In genomic region chr7:157619753-157620525, GRCh38 we compare ENCODE assay signal across 19 cellular contexts.
"Had no signal": no experiment of that assay in that cellular context is flagged by ENCODE, and none has a peak within 500 bp of the region (broad histone marks: within the 10 kb centered on the region; RNA-seq: fewer than 3 reads in every experiment).

No MANE protein-coding gene starts in this region.

- H3K4me3 ChIP-seq: gastroesophageal sphincter, left ventricle myocardium inferior, lower lobe of right lung, right atrium auricular region, tibial artery, upper lobe of left lung had no signal

- H3K27me3 Mint-ChIP-seq: stimulated activated naive CD8-positive, alpha-beta T cell treated with anti-CD3 and anti-CD28 coated beads, Interleukin-15, Interleukin-2, amounts not matched to agents 100 ng/mL and 50 ng/mL, for 24 hours had no signal

- H3K4me3 Mint-ChIP-seq: immature natural killer cell; naive B cell; nephron; stimulated activated naive CD8-positive, alpha-beta T cell treated with anti-CD3 and anti-CD28 coated beads, Interleukin-15, Interleukin-2, amounts not matched to agents 100 ng/mL and 50 ng/mL, for 24 hours had no signal

- DNase-seq: effector memory CD4-positive, alpha-beta T cell; immature natural killer cell; left cardiac atrium; left ventricle myocardium inferior; lower lobe of right lung; mesenchymal stem cell; naive B cell; small intestine; stimulated activated CD4-positive, alpha-beta T cell treated with anti-CD3 and anti-CD28 coated beads, Interleukin-2, amount 100 ng/mL, for 48 hours; tibial artery; upper lobe of left lung had no signal

- FAIRE-seq: endometrium, kidney, small intestine had no signal

- H3K27ac ChIP-seq: gastroesophageal sphincter, left ventricle myocardium inferior, lower lobe of right lung, neutrophil, right atrium auricular region, tibial artery, upper lobe of left lung had no signal

- ATAC-seq: esophagus mucosa, gastroesophageal sphincter, left cardiac atrium had no signal

- H3K27ac Mint-ChIP-seq: immature natural killer cell; nephron; stimulated activated naive CD8-positive, alpha-beta T cell treated with anti-CD3 and anti-CD28 coated beads, Interleukin-15, Interleukin-2, amounts not matched to agents 100 ng/mL and 50 ng/mL, for 24 hours had no signal

- H3K27me3 ChIP-seq: right atrium auricular region, tibial artery, upper lobe of left lung had no signal

- H3K36me3 ChIP-seq: gastroesophageal sphincter, left ventricle myocardium inferior, lower lobe of right lung, neutrophil, right atrium auricular region, tibial artery, upper lobe of left lung had no signal

- H3K36me3 Mint-ChIP-seq: immature natural killer cell, naive B cell had no signal

- H3K9me3 Mint-ChIP-seq: immature natural killer cell; nephron; stimulated activated naive CD8-positive, alpha-beta T cell treated with anti-CD3 and anti-CD28 coated beads, Interleukin-15, Interleukin-2, amounts not matched to agents 100 ng/mL and 50 ng/mL, for 24 hours had no signal

- H3K9me3 ChIP-seq: gastroesophageal sphincter, left ventricle myocardium inferior, lower lobe of right lung, neutrophil, right atrium auricular region, upper lobe of left lung had no signal

- H3K4me1 Mint-ChIP-seq: immature natural killer cell had no signal

- H3K4me1 ChIP-seq: gastroesophageal sphincter, left ventricle myocardium inferior, lower lobe of right lung, right atrium auricular region, tibial artery, upper lobe of left lung had no signal
